16 cellular contexts compared by ENCODE assay signal in genomic region chr12:113292547-113292946, GRCh38. TPM values are rescaled to one million over a fixed set of nuclear protein-coding genes. Genes with fewer than 3 reads are reported as not detected.
DNase-seq lines count a peak whose midpoint lies in the region; ATAC-seq and TF ChIP-seq lines count a peak whose summit lies in the region.
"Had no signal": no experiment of that assay in that cellular context is flagged by ENCODE, and none has a peak within 500 bp of the region (broad histone marks: within the 10 kb centered on the region; RNA-seq: fewer than 3 reads in every experiment).

No MANE protein-coding gene starts in this region.

- H3K36me3 ChIP-seq in mesenchymal stem cell (ENCODE audit: control insufficient read depth in 1 of 2, insufficient read depth in 2 of 2, low read depth in 1 of 2, low read length in 2 of 2) (peaks cover 74 to 89% of the 10 kb centered on the region in 2 experiments), tibial nerve (peaks cover 5 to 100% (median 14%) of the 10 kb centered on the region in 3 donors), upper lobe of left lung (peaks cover 37 to 100% (median 79%) of the 10 kb centered on the region in 4 donors)

- CTCF ChIA-PET in activated naive CD4-positive, alpha-beta T cell treated with anti-CD3 and anti-CD28 coated beads for 36 hours (lab: Charles Lee) = no interaction called here

- no peak overlapping the region for H3K14ac ChIP-seq in mesenchymal stem cell (ENCODE audit: low read length in 2 of 2)

- H3K36me3 Mint-ChIP-seq in activated naive CD4-positive, alpha-beta T cell treated with anti-CD3 and anti-CD28 coated beads for 36 hours (ENCODE audit: low read depth) = peaks cover 6% of the 10 kb centered on the region
- H3K36me3 Mint-ChIP-seq in HFFc6 (ENCODE audit: low read depth) = no peaks in the 10 kb centered on the region; the same call in 1 of the 2 replicates

- no peak overlapping the region for H3K4ac ChIP-seq in mesenchymal stem cell (ENCODE audit: low read depth in 1 of 2, low read length in 2 of 2)

- H3K4me3 ChIP-seq in mesenchymal stem cell (ENCODE audit: insufficient read depth in 1 of 2, low read depth in 1 of 2, low read length in 2 of 2) (no peak overlapping the region), tibial nerve (no peak overlapping the region), upper lobe of left lung (no peak overlapping the region)
- H3K4me3 ChIP-seq: A549 had no signal

- H3K9ac ChIP-seq in mesenchymal stem cell (ENCODE audit: low read length) = peak overlapping the region; percentile 57

- DNase-seq in activated naive CD4-positive, alpha-beta T cell treated with anti-CD3 and anti-CD28 coated beads for 36 hours = no peak
- no peak for DNase-seq in activated naive CD4-positive, alpha-beta T cell treated with Interleukin-2 at 50 U/mL for 16 hours
- DNase-seq in HFFc6 (no peak), mesenchymal stem cell (no peak), tibial nerve (ENCODE audit: low spot score in 2 of 2) (no peak), upper lobe of left lung (no peak), HUDEP-2 (lab: John Stamatoyannopoulos, UW; ENCODE audit: unreplicated experiment in 76 of 76) (no peak)
- DNase-seq: C1 segment of cervical spinal cord, DND-41, KG1, NCI-H1694 treated with DMSO at 0.1 percent for 48 hours, NCI-H510A, NCI-H774, SHP77 treated with DMSO at 0.1 percent for 48 hours had no signal

- no peak overlapping the region for H3K4me2 ChIP-seq in mesenchymal stem cell (ENCODE audit: low read length, poor library complexity, severe bottlenecking)
- H3K4me2 ChIP-seq: A549 had no signal

- no peaks in the 10 kb centered on the region for H3K27me3 Mint-ChIP-seq in activated naive CD4-positive, alpha-beta T cell treated with anti-CD3 and anti-CD28 coated beads for 36 hours (ENCODE audit: low read depth)
- H3K27me3 Mint-ChIP-seq in HFFc6 (ENCODE audit: insufficient read depth) = no peaks in the 10 kb centered on the region; the same call in 1 of the 2 replicates

- H2AFZ ChIP-seq in mesenchymal stem cell (ENCODE audit: low read depth, low read length) = no peak overlapping the region

- H3K27ac Mint-ChIP-seq in activated naive CD4-positive, alpha-beta T cell treated with anti-CD3 and anti-CD28 coated beads for 36 hours = peak overlapping the region; percentile 5
- peak overlapping the region; percentile 19; the same call in 1 of the 2 replicates for H3K27ac Mint-ChIP-seq in HFFc6

- no peak for TF ChIP-seq CTCF in HFFc6 (IDR thresholded peaks at IDR 0.05)
- no peak for TF ChIP-seq CTCF in tibial nerve (IDR thresholded peaks at IDR 0.05)
- no peak for TF ChIP-seq CTCF in upper lobe of left lung (IDR thresholded peaks at IDR 0.05)

- no peak overlapping the region for H2BK15ac ChIP-seq in mesenchymal stem cell (ENCODE audit: low read depth, poor library complexity, severe bottlenecking)

- peaks cover 6% of the 10 kb centered on the region for H3K4me1 ChIP-seq in mesenchymal stem cell (ENCODE audit: control insufficient read depth, insufficient read depth, low read depth, low read length)
- H3K4me1 ChIP-seq in tibial nerve = peaks cover 0 to 7% (median 0%) of the 10 kb centered on the region in 4 donors
- peaks cover 0 to 4% (median 0%) of the 10 kb centered on the region in 4 donors for H3K4me1 ChIP-seq in upper lobe of left lung
- H3K4me1 ChIP-seq: A549 had no signal

- no peaks in the 10 kb centered on the region for H3K27me3 ChIP-seq in mesenchymal stem cell (ENCODE audit: control insufficient read depth in 1 of 2, insufficient read depth in 1 of 2, low read length in 2 of 2)
- no peaks in the 10 kb centered on the region for H3K27me3 ChIP-seq in tibial nerve
- H3K27me3 ChIP-seq in upper lobe of left lung = no peaks in the 10 kb centered on the region

- ATAC-seq in upper lobe of left lung (ENCODE audit: low FRiP score in 2 of 2) = no peak
- ATAC-seq: A549, HepG2 had no signal

- no peaks in the 10 kb centered on the region for H3K4me1 Mint-ChIP-seq in activated naive CD4-positive, alpha-beta T cell treated with anti-CD3 and anti-CD28 coated beads for 36 hours (ENCODE audit: low read depth)
- H3K4me1 Mint-ChIP-seq in HFFc6 (ENCODE audit: low read depth) = peaks cover 10% of the 10 kb centered on the region

- H4K8ac ChIP-seq in mesenchymal stem cell (ENCODE audit: low read length) = no peak overlapping the region

- TF ChIP-seq POLR2A in tibial nerve (IDR thresholded peaks at IDR 0.05) (no peak), upper lobe of left lung (IDR thresholded peaks at IDR 0.05) (no peak)

- 90% methylated on average over 7 of the region's 7 CpGs for WGBS in mesenchymal stem cell
- 86 to 90% methylated on average over 7 of the region's 7 CpGs for WGBS in tibial nerve, 2 donors
- WGBS in upper lobe of left lung, 2 donors = 86 to 90% methylated on average over 7 of the region's 7 CpGs

- H3K4me3 Mint-ChIP-seq in activated naive CD4-positive, alpha-beta T cell treated with anti-CD3 and anti-CD28 coated beads for 36 hours = no peak overlapping the region
- H3K4me3 Mint-ChIP-seq in HFFc6 = no peak overlapping the region

- no peak overlapping the region for H3K27ac ChIP-seq in mesenchymal stem cell (ENCODE audit: low read length, poor library complexity, severe bottlenecking)
- H3K27ac ChIP-seq in tibial nerve = peak overlapping the region in 3 of 4 donors; percentile 0 to 63 (median 53)
- H3K27ac ChIP-seq in upper lobe of left lung = no peak overlapping the region
- H3K27ac ChIP-seq: A549 had no signal

- H3K23ac ChIP-seq in mesenchymal stem cell (ENCODE audit: low read length in 2 of 2) = no peak overlapping the region

- H3K79me1 ChIP-seq in mesenchymal stem cell (replicated peaks; ENCODE audit: low read length, poor library complexity, severe bottlenecking) = peaks cover 1% of the 10 kb centered on the region

- H2AK5ac ChIP-seq in mesenchymal stem cell (ENCODE audit: low read length, severe bottlenecking) = no peak overlapping the region

- no peaks in the 10 kb centered on the region for H3K9me3 Mint-ChIP-seq in activated naive CD4-positive, alpha-beta T cell treated with anti-CD3 and anti-CD28 coated beads for 36 hours
- no peaks in the 10 kb centered on the region for H3K9me3 Mint-ChIP-seq in HFFc6

- H2BK12ac ChIP-seq in mesenchymal stem cell (ENCODE audit: low read length in 2 of 2) = peak overlapping the region in 1 of 2 experiments; percentile 42

- TF ChIP-seq EP300 in tibial nerve (IDR thresholded peaks at IDR 0.05) (no peak), upper lobe of left lung (IDR thresholded peaks at IDR 0.05) (no peak)

- peak overlapping the region in 1 of 2 experiments; percentile 23 for H3K18ac ChIP-seq in mesenchymal stem cell (ENCODE audit: low read depth in 1 of 2, low read length in 2 of 2)

- H2BK120ac ChIP-seq in mesenchymal stem cell (ENCODE audit: low read depth, low read length) = no peak overlapping the region

- H3K9me3 ChIP-seq in mesenchymal stem cell (ENCODE audit: control insufficient read depth, low read length) (no peaks in the 10 kb centered on the region), tibial nerve (no peaks in the 10 kb centered on the region), upper lobe of left lung (no peaks in the 10 kb centered on the region)
- H3K9me3 ChIP-seq: A549 had no signal

- intact Hi-C loops in activated naive CD4-positive, alpha-beta T cell treated with anti-CD3 and anti-CD28 coated beads for 36 hours (cut with micrococcal nuclease) = no loop called here

- no peak overlapping the region for H2BK5ac ChIP-seq in mesenchymal stem cell (ENCODE audit: low read depth, low read length, poor library complexity, severe bottlenecking)

- H4K91ac ChIP-seq in mesenchymal stem cell (ENCODE audit: low read length) = no peak overlapping the region

RNA-seq across cellular contexts. Expression of gene SLC8B1, which starts 42.4 kb away (rescaled TPM):
- 10 to 100 TPM; 20.2 to 20.4 TPM for total RNA-seq in activated naive CD4-positive, alpha-beta T cell treated with anti-CD3 and anti-CD28 coated beads for 36 hours
- 1 to 10 TPM; 5.8 to 6.7 (median 6.3) TPM for total RNA-seq in HFFc6 (2021; fragmentation: NEBNext Ultra II Directional; extraction: Animal tissue kit (Norgen Biotek cat#: 25700))
- 9.5 TPM for polyA plus RNA-seq in mesenchymal stem cell (2013, experiment 1 of 2)
- 9.8 TPM for polyA plus RNA-seq in mesenchymal stem cell (2013, experiment 2 of 2)
- 10 to 100 TPM; 52.0 to 73.5 (median 61.2) TPM for total RNA-seq in tibial nerve
- 100 to 1,000 TPM in 1 of 6 donors, 10 to 100 TPM in 5; 35.9 to 189 (median 44.5) TPM for total RNA-seq in upper lobe of left lung

Comparison
In these comparisons a context has a peak if more than half of its experiments do, and no peak if none do; other contexts are left out.
1. H3K27ac ChIP-seq: peak in tibial nerve (3 of 4); none in mesenchymal stem cell (single experiment) and upper lobe of left lung (0 of 4).